ENCODE assay signal across 17 cellular contexts in the genomic region with DNA sequence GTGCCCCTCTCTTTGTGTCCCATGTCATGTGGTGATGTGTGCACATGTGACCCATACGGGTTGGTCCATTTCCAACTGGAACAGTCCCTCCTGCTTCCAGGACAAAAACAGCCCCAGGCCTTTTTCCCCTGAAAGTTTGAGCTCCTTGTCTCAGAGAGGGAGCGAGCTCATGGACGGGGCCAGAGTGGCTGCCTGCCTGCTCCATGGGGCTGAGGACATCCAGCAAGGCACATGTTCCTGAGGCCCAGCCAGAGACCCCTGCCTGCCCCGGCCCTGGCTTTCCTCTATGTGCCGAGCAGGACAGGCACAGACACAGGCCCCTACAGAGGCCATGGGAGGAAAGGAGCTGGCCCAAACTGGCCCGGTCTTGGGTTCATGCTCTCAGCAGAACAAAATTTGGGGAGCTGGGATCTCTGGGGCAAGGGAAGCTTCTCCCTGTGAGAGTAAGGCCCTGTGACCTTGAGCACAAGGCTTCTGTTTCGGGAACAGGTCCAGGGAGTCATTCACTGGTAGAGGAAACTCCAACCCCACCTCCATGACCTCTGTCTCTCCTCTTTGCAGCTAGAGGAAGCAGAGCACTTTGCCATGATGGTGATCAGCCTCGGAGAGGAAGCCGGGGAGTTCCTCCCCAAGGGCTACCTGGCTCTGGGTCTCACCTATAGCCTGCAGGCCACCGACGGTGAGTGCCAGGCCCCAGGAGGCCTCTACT.
DNase-seq lines count a peak whose midpoint lies in the region; ATAC-seq and TF ChIP-seq lines count a peak whose summit lies in the region.
"Had no signal": no experiment of that assay in that cellular context is flagged by ENCODE, and none has a peak within 500 bp of the region (broad histone marks: within the 10 kb centered on the region; RNA-seq: fewer than 3 reads in every experiment).

No MANE protein-coding gene starts in this region.

- no peak overlapping the region for H3K9ac ChIP-seq in muscle layer of colon (ENCODE audit: low read length)

- H3K27me3 ChIP-seq in dorsolateral prefrontal cortex (no peaks in the 10 kb centered on the region), muscle layer of colon (ENCODE audit: control insufficient read depth in 1 of 2, insufficient read depth in 2 of 2, low read length in 2 of 2) (no peaks in the 10 kb centered on the region), thoracic aorta (replicated peaks; ENCODE audit: insufficient read depth) (no peaks in the 10 kb centered on the region)
- H3K27me3 ChIP-seq: MG63 had no signal

- H3K4me1 ChIP-seq in muscle layer of colon (ENCODE audit: insufficient read depth, low read length) = peaks cover 55% of the 10 kb centered on the region
- peaks cover 0 to 33% of the 10 kb centered on the region in 2 donors for H3K4me1 ChIP-seq in thoracic aorta (ENCODE audit: control insufficient read depth in 1 of 2, low read depth in 2 of 2)

- CTCF ChIA-PET in RWPE1 (lab: Yijun Ruan, JAX) = no interaction called here

- H3K9me3 ChIP-seq in muscle layer of colon (ENCODE audit: low read length) (no peaks in the 10 kb centered on the region), thoracic aorta (no peaks in the 10 kb centered on the region)
- H3K9me3 ChIP-seq: MG63 had no signal

- no peak for TF ChIP-seq CTCF in RWPE1 (conservative IDR thresholded peaks at IDR 0.05; ENCODE audit: low read depth)
- TF ChIP-seq CTCF in dorsolateral prefrontal cortex (IDR thresholded peaks at IDR 0.05 in 54 of 56, conservative IDR thresholded peaks at IDR 0.05 in 2 of 56; ENCODE audit: low read depth in 1 of 56, partially characterized antibody in 56 of 56) = no peak
- no peak for TF ChIP-seq CTCF in thoracic aorta (IDR thresholded peaks at IDR 0.05)

- ATAC-seq in thoracic aorta (ENCODE audit: insufficient number of reproducible peaks, low FRiP score, low read depth) = no peak
- ATAC-seq: stimulated activated naive B cell treated with anti-CD40 and anti-IgM and Interleukin-4, amounts not matched to agents 10 μg/mL and 1 μg/mL and 100 μg/mL, for 72 hours had no signal

- intact Hi-C loops in dorsolateral prefrontal cortex (cut with DNase I) = no loop called here

- POLR2A ChIA-PET in RWPE1 (lab: Yijun Ruan, JAX; ENCODE audit: low non-redundant PET) = no interaction called here

- H3K36me3 ChIP-seq in muscle layer of colon (ENCODE audit: insufficient read depth, low read length) = peaks cover 31% of the 10 kb centered on the region
- H3K36me3 ChIP-seq in thoracic aorta = peaks cover 34% of the 10 kb centered on the region

- no peak for DNase-seq in RWPE1 (ENCODE audit: low spot score)
- DNase-seq in dorsolateral prefrontal cortex = no peak
- no peak for DNase-seq in thoracic aorta (ENCODE audit: low spot score)
- no peak for DNase-seq in NCI-H1417 treated with DMSO at 0.1 percent for 48 hours (lab: John Stamatoyannopoulos, UW)
- no peak for DNase-seq in NCI-H146 treated with DMSO at 0.1 percent for 48 hours (lab: John Stamatoyannopoulos, UW; ENCODE audit: unreplicated experiment)
- DNase-seq in epidermal melanocyte (ENCODE audit: insufficient read length, low spot score) = no peak
- DNase-seq: activated CD4-positive, alpha-beta T cell treated with anti-CD3 and anti-CD28 coated beads, Interleukin-2, amount 10 ng/mL, durations not matched to agents 7 days and 5 days; effector CD8-positive, alpha-beta T cell; hypothalamus; IMR-90; MG63; NCI-H1930; NCI-H446 treated with DMSO at 0.1 percent for 48 hours; retina; RPMI8226; stimulated activated naive B cell treated with anti-CD40 and anti-IgM and Interleukin-4, amounts not matched to agents 10 μg/mL and 1 μg/mL and 100 μg/mL, for 72 hours had no signal

- peak overlapping the region; percentile 29 for H3K27ac ChIP-seq in RWPE1
- H3K27ac ChIP-seq in dorsolateral prefrontal cortex = peak overlapping the region in 55 of 59 donors; percentile 7 to 89 (median 77)
- peak overlapping the region; percentile 54 for H3K27ac ChIP-seq in muscle layer of colon (ENCODE audit: low read depth, low read length)
- peak overlapping the region; percentile 6 to 20 for H3K27ac ChIP-seq in thoracic aorta

- H3K4me3 ChIP-seq in dorsolateral prefrontal cortex (no peak overlapping the region), muscle layer of colon (ENCODE audit: low read depth in 1 of 2, low read length in 2 of 2) (no peak overlapping the region), thoracic aorta (no peak overlapping the region)
- H3K4me3 ChIP-seq: MG63 had no signal

Comparison
In these comparisons a context has a peak if more than half of its experiments do, and no peak if none do; other contexts are left out.
1. H3K27ac ChIP-seq: peak in every context shown above with its lines; median percentile 77 in dorsolateral prefrontal cortex; 54 in muscle layer of colon; 29 in RWPE1; 13 in thoracic aorta.